11 cellular contexts compared by ENCODE assay signal in genomic region chr3:179016979-179017670, GRCh38. TPM values are rescaled to one million over a fixed set of nuclear protein-coding genes. Genes with fewer than 3 reads are reported as not detected.
A peak's percentile ranks its signal among the peaks of the same experiment; 100 is the strongest.
DNase-seq lines count a peak whose midpoint lies in the region; ATAC-seq lines count a peak whose summit lies in the region.
"Had no signal": no experiment of that assay in that cellular context is flagged by ENCODE, and none has a peak within 500 bp of the region (broad histone marks: within the 10 kb centered on the region; RNA-seq: fewer than 3 reads in every experiment).

No MANE protein-coding gene starts in this region.

- CTCF ChIA-PET in activated CD4-positive, alpha-beta T cell treated with anti-CD3 and anti-CD28 coated beads for 36 hours (lab: Charles Lee), result interaction anchor here (0.6 to 2.4 kb wide), 5 partner anchors 8 to 298 kb away, joined by 3 to 17 read pairs (median 4); no protein-coding TSS in a partner anchor

- H3K4me1 Mint-ChIP-seq in activated CD4-positive, alpha-beta T cell treated with anti-CD3 and anti-CD28 coated beads for 36 hours, result peaks cover 48% of the 10 kb centered on the region

- ATAC-seq in activated CD4-positive, alpha-beta T cell treated with anti-CD3 and anti-CD28 coated beads for 36 hours, result peak; percentile 31
- ATAC-seq in GM21723 (IDR thresholded peaks at IDR 0.05; ENCODE audit: unreplicated experiment), result peak; percentile 74
- ATAC-seq in HG03469 (IDR thresholded peaks at IDR 0.05; ENCODE audit: unreplicated experiment), result peak; percentile 39
- ATAC-seq: lower lobe of right lung had no signal

- H3K36me3 ChIP-seq in effector memory CD4-positive, alpha-beta T cell (ENCODE audit: control insufficient read depth, insufficient read depth, low read length), result no peaks in the 10 kb centered on the region
- H3K36me3 ChIP-seq: lower lobe of right lung had no signal

- H3K27ac Mint-ChIP-seq in activated CD4-positive, alpha-beta T cell treated with anti-CD3 and anti-CD28 coated beads for 36 hours, result no peak overlapping the region

- peak overlapping the region; percentile 55 for H3K4me3 Mint-ChIP-seq in activated CD4-positive, alpha-beta T cell treated with anti-CD3 and anti-CD28 coated beads for 36 hours

- DNase-seq in activated CD4-positive, alpha-beta T cell treated with anti-CD3 and anti-CD28 coated beads for 36 hours, result peak; percentile 25
- DNase-seq in activated CD4-positive, alpha-beta T cell treated with anti-CD3 and anti-CD28 coated beads, Interleukin-2, amount 50 U/mL, for 48 hours, result no peak
- DNase-seq in kidney tubule cell (ENCODE audit: low spot score) (peak; percentile 33), NCI-H1694 (lab: John Stamatoyannopoulos, UW) (no peak), DMS114 treated with DMSO at 0.1 percent for 48 hours (lab: John Stamatoyannopoulos, UW; ENCODE audit: unreplicated experiment) (no peak)
- no peak for DNase-seq in effector memory CD4-positive, alpha-beta T cell
- DNase-seq: H7, lower lobe of right lung, NCI-H524 had no signal

- no peak overlapping the region for H3K4me3 ChIP-seq in effector memory CD4-positive, alpha-beta T cell (ENCODE audit: insufficient read depth, low read depth, low read length, poor library complexity, severe bottlenecking)
- H3K4me3 ChIP-seq: lower lobe of right lung had no signal

- no peaks in the 10 kb centered on the region for H3K4me1 ChIP-seq in effector memory CD4-positive, alpha-beta T cell (ENCODE audit: control insufficient read depth, insufficient read depth, low read length, poor library complexity, severe bottlenecking)

- intact Hi-C loops in activated CD4-positive, alpha-beta T cell treated with anti-CD3 and anti-CD28 coated beads for 36 hours (cut with DNase I, micrococcal nuclease), result loop anchor here (1.0 to 5.0 kb wide), 3 partner anchors 54 to 585 kb away; partner anchors contain the start of genes ACTL6A (in 1 of the 2), MRPL47 (in 1 of the 2), NDUFB5 (in 1 of the 2) and ZMAT3 (in 1 of the 2)

- no peaks in the 10 kb centered on the region for H3K9me3 ChIP-seq in effector memory CD4-positive, alpha-beta T cell (ENCODE audit: control insufficient read depth, low read length)
- H3K9me3 ChIP-seq: lower lobe of right lung had no signal

- no peaks in the 10 kb centered on the region for H3K27me3 Mint-ChIP-seq in activated CD4-positive, alpha-beta T cell treated with anti-CD3 and anti-CD28 coated beads for 36 hours

- no peaks in the 10 kb centered on the region for H3K9me3 Mint-ChIP-seq in activated CD4-positive, alpha-beta T cell treated with anti-CD3 and anti-CD28 coated beads for 36 hours (ENCODE audit: low read depth)

- H3K36me3 Mint-ChIP-seq in activated CD4-positive, alpha-beta T cell treated with anti-CD3 and anti-CD28 coated beads for 36 hours (ENCODE audit: low read depth), result peaks cover 3% of the 10 kb centered on the region

- POLR2A ChIA-PET in activated CD4-positive, alpha-beta T cell treated with anti-CD3 and anti-CD28 coated beads for 36 hours (lab: Charles Lee), result no interaction called here

- H3K27ac ChIP-seq in effector memory CD4-positive, alpha-beta T cell (ENCODE audit: insufficient read depth, low read length, poor library complexity, severe bottlenecking), result no peak overlapping the region
- H3K27ac ChIP-seq: lower lobe of right lung had no signal

- no peaks in the 10 kb centered on the region for H3K27me3 ChIP-seq in effector memory CD4-positive, alpha-beta T cell (replicated peaks; ENCODE audit: control insufficient read depth, insufficient read depth, low read length, poor library complexity, severe bottlenecking)

RNA-seq across cellular contexts. Expression of gene ZMAT3, which starts 54.5 kb away (rescaled TPM):
- total RNA-seq in activated CD4-positive, alpha-beta T cell treated with anti-CD3 and anti-CD28 coated beads for 36 hours, result 1 to 10 TPM; 9.5 to 9.9 TPM

Comparison
In these comparisons a context has a peak if more than half of its experiments do, and no peak if none do; other contexts are left out.
1. DNase-seq: peak in activated CD4-positive, alpha-beta T cell treated with anti-CD3 and anti-CD28 coated beads for 36 hours (single experiment) and kidney tubule cell (single experiment); none in activated CD4-positive, alpha-beta T cell treated with anti-CD3 and anti-CD28 coated beads, Interleukin-2, amount 50 U/mL, for 48 hours (0 of 2), NCI-H1694 (single experiment), DMS114 treated with DMSO at 0.1 percent for 48 hours (single experiment) and effector memory CD4-positive, alpha-beta T cell (0 of 3).
2. Peak in every context shown above with its lines, with median percentiles within 50 percentile points of each other: ATAC-seq.